Comparison of ENCODE assay signal across 9 cellular contexts in the genomic region with DNA sequence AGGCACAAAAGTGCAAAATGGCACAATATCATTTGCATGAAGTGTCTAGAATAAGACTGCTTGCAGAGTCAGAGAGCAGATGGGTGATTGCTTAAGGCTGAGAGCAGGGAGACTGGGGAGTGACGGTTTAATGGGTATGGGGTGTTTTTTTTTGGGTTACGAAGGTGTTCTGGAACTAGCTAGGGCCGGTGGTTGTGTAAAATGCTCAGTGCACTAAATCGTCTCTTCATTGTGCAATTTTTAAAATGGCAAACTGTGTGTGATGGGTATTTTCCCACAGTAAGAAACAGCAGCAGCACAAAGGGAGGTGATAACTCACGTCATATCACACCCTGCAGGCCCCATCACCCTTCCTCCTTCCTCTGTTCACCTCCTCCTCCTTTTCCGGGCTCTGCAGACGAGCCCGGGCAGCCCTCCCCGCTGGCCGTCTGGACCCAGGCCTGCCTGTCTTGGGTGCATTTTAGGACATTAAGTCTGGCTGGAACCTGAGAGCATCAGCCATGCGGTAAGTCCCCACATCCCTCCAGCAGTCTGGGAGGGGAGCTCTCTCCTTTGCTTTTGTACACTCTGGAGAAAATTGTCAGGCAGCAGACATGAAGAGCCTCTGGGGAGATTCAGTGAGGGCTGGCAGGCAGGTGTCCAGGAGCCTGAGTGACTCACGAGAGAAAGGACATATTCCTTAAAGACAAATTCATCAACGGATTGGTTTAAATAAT. TPM values are rescaled to one million over a fixed set of nuclear protein-coding genes. Genes with fewer than 3 reads are reported as not detected.
DNase-seq lines count a peak whose midpoint lies in the region; ATAC-seq and TF ChIP-seq lines count a peak whose summit lies in the region.
"Had no signal": no experiment of that assay in that cellular context is flagged by ENCODE, and none has a peak within 500 bp of the region (broad histone marks: within the 10 kb centered on the region; RNA-seq: fewer than 3 reads in every experiment).

No MANE protein-coding gene starts in this region.

- H3K27me3 ChIP-seq in Karpas-422 (ENCODE audit: low read length), result no peaks in the 10 kb centered on the region
- H3K27me3 ChIP-seq in prostate gland (replicated peaks; ENCODE audit: insufficient read depth), result no peaks in the 10 kb centered on the region
- H3K27me3 ChIP-seq: SJSA1 had no signal

- intact Hi-C loops in prostate gland (cut with DNase I), result no loop called here

- peak overlapping the region; percentile 74 for H3K4me2 ChIP-seq in Karpas-422 (ENCODE audit: low read depth, low read length, poor library complexity, severe bottlenecking)

- no peaks in the 10 kb centered on the region for H4K20me1 ChIP-seq in Karpas-422 (ENCODE audit: insufficient read depth, low read depth, low read length)

- no peaks in the 10 kb centered on the region for H3K9me3 Mint-ChIP-seq in central memory CD8-positive, alpha-beta T cell
- peaks cover 2% of the 10 kb centered on the region for H3K9me3 Mint-ChIP-seq in nephron

- peak overlapping the region; percentile 95 for H2AFZ ChIP-seq in Karpas-422 (ENCODE audit: low read length)

- H3K36me3 Mint-ChIP-seq in central memory CD8-positive, alpha-beta T cell (ENCODE audit: insufficient read depth), result peaks cover 33% of the 10 kb centered on the region
- no peaks in the 10 kb centered on the region for H3K36me3 Mint-ChIP-seq in nephron (ENCODE audit: low read depth)

- H3K36me3 ChIP-seq in Karpas-422 (ENCODE audit: insufficient read depth, low read length) (no peaks in the 10 kb centered on the region), prostate gland (no peaks in the 10 kb centered on the region)
- H3K36me3 ChIP-seq: SJSA1 had no signal

- no peak for TF ChIP-seq CTCF in GM10248 (IDR thresholded peaks at IDR 0.05; ENCODE audit: control extremely low read depth, extremely low read depth, low read depth, missing control alignments)
- TF ChIP-seq CTCF in nephron (IDR thresholded peaks at IDR 0.05; ENCODE audit: unreplicated experiment in 3 of 3), result no peak
- TF ChIP-seq CTCF in prostate gland (IDR thresholded peaks at IDR 0.05), result no peak

- H3K4me3 Mint-ChIP-seq in central memory CD8-positive, alpha-beta T cell, result peak overlapping the region; percentile 77
- peak overlapping the region; percentile 7 to 54 (median 19) for H3K4me3 Mint-ChIP-seq in nephron

- POLR2A ChIA-PET in GM10248 (lab: Yijun Ruan, JAX), result no interaction called here

- WGBS in prostate gland, result 7% methylated on average over 13 of the region's 13 CpGs

- H3K27ac ChIP-seq in Karpas-422 (ENCODE audit: low read length), result peak overlapping the region; percentile 73
- H3K27ac ChIP-seq in prostate gland, result no peak overlapping the region
- H3K27ac ChIP-seq: SJSA1 had no signal

- peak overlapping the region; percentile 63 for H3K9ac ChIP-seq in Karpas-422 (ENCODE audit: low read length)

- CTCF ChIA-PET in GM10248 (lab: Yijun Ruan, JAX), result no interaction called here

- H3K9me2 ChIP-seq in Karpas-422 (replicated peaks; ENCODE audit: insufficient read depth, low read length), result no peaks in the 10 kb centered on the region

- H3K9me3 ChIP-seq in Karpas-422 (ENCODE audit: low read length) (no peaks in the 10 kb centered on the region), prostate gland (no peaks in the 10 kb centered on the region)
- H3K9me3 ChIP-seq: SJSA1 had no signal

- H3K27ac Mint-ChIP-seq in central memory CD8-positive, alpha-beta T cell (ENCODE audit: low read depth), result peak overlapping the region; percentile 97
- peak overlapping the region; percentile 20 to 73 (median 69) for H3K27ac Mint-ChIP-seq in nephron

- H3K4me1 ChIP-seq in Karpas-422 (ENCODE audit: low read length) (peaks cover 16% of the 10 kb centered on the region), prostate gland (replicated peaks) (no peaks in the 10 kb centered on the region)
- H3K4me1 ChIP-seq: SJSA1 had no signal

- DNase-seq in GM10248 (ENCODE audit: extremely low spot score) (peak; percentile 65), Karpas-422 (peak; percentile 72), UCSD-AML1 (lab: John Stamatoyannopoulos, UW; ENCODE audit: unreplicated experiment) (peak; percentile 66), iPS-NIHi11 (ENCODE audit: low spot score) (no peak), prostate gland (ENCODE audit: low spot score) (no peak)
- DNase-seq in central memory CD8-positive, alpha-beta T cell (ENCODE audit: low spot score in 2 of 2), result peak; percentile 42 to 80

- peaks cover 42% of the 10 kb centered on the region for H3K4me1 Mint-ChIP-seq in central memory CD8-positive, alpha-beta T cell
- H3K4me1 Mint-ChIP-seq in nephron, result peaks cover 14% of the 10 kb centered on the region

- no peaks in the 10 kb centered on the region for H3K27me3 Mint-ChIP-seq in central memory CD8-positive, alpha-beta T cell
- no peaks in the 10 kb centered on the region for H3K27me3 Mint-ChIP-seq in nephron (ENCODE audit: low read depth)

- peak; percentile 55 for ATAC-seq in GM21526 (IDR thresholded peaks at IDR 0.05; ENCODE audit: low FRiP score, unreplicated experiment)
- ATAC-seq in central memory CD8-positive, alpha-beta T cell (replicated peaks; ENCODE audit: extremely low read depth, poor library complexity, severe bottlenecking), result peak; percentile 61

- peak overlapping the region; percentile 64 for H3K4me3 ChIP-seq in Karpas-422 (ENCODE audit: low read length)
- H3K4me3 ChIP-seq in prostate gland, result no peak overlapping the region
- H3K4me3 ChIP-seq: SJSA1 had no signal

- H3K79me2 ChIP-seq in Karpas-422 (ENCODE audit: low read length), result peaks cover 7% of the 10 kb centered on the region; the same call in 1 of the 2 replicates

- no peak for TF ChIP-seq POLR2A in prostate gland (IDR thresholded peaks at IDR 0.05)

RNA-seq across cellular contexts. Expression of a gene that starts 42.7 kb away (rescaled TPM):
- total RNA-seq in Karpas-422 (2014; rRNA removed; shearing (Covaris generic); ENCODE audit: low replicate concordance), result 0.29 TPM in 1 of 2 replicates, not detected in the other
- total RNA-seq in prostate gland, result 1 to 10 TPM in 1 of 2 donors, not detected in 1; 1.0 TPM
- total RNA-seq: SJSA1 had no signal

Comparison
In these comparisons a context has a peak if more than half of its experiments do, and no peak if none do; other contexts are left out.
1. DNase-seq: peak in GM10248 (single experiment), Karpas-422 (single experiment), UCSD-AML1 (single experiment) and central memory CD8-positive, alpha-beta T cell (2 of 2); none in iPS-NIHi11 (single experiment) and prostate gland (single experiment).